1 cellular context compared by ENCODE assay signal in the genomic region with DNA sequence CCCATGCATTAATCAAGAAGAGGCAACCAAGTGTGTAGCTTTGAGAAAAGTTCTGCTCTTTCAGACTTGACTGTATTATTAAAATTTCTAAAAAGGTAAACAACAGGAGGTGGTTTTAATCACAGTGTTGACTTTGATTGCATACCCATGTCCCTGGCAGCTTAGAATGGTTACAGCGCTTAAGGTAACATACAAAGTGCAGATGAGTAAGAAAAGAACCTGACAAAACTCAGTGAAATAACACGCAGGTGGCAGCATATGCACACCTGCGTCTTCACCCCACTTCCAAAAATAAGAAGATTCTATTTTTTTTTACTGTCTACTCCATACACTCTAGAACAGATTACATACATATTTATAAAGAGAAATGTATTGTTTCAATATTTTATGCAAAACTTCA.
TF ChIP-seq lines count a peak whose summit lies in the region.

No MANE protein-coding gene starts in this region.

TF ChIP-seq in IMR-90, 13 proteins besides CTCF, POLR2A, EP300 and RAD21:
- TF ChIP-seq MAZ (IDR thresholded peaks at IDR 0.05; ENCODE audit: borderline replicate concordance, low read depth, low read length) (no peak), SMC3 (IDR thresholded peaks at IDR 0.05; ENCODE audit: low read depth, low read length) (no peak), CHD1 (IDR thresholded peaks at IDR 0.05; ENCODE audit: low read depth, low read length) (no peak), RFX5 (IDR thresholded peaks at IDR 0.05; ENCODE audit: low read depth, low read length) (no peak), BHLHE40 (IDR thresholded peaks at IDR 0.05; ENCODE audit: low read depth, low read length) (no peak), RCOR1 (IDR thresholded peaks at IDR 0.05; ENCODE audit: insufficient replicate concordance, low read length) (no peak), MXI1 (IDR thresholded peaks at IDR 0.05; ENCODE audit: borderline replicate concordance, low read depth, low read length) (no peak), FOS (IDR thresholded peaks at IDR 0.05; ENCODE audit: low read depth, low read length) (no peak), NFE2L2 (IDR thresholded peaks at IDR 0.05; ENCODE audit: low read depth, low read length) (no peak), MAFK (IDR thresholded peaks at IDR 0.05; ENCODE audit: low read depth, low read length) (no peak), CEBPB (IDR thresholded peaks at IDR 0.05; ENCODE audit: low read depth, low read length) (no peak)
- TF ChIP-seq, protein P1, sequence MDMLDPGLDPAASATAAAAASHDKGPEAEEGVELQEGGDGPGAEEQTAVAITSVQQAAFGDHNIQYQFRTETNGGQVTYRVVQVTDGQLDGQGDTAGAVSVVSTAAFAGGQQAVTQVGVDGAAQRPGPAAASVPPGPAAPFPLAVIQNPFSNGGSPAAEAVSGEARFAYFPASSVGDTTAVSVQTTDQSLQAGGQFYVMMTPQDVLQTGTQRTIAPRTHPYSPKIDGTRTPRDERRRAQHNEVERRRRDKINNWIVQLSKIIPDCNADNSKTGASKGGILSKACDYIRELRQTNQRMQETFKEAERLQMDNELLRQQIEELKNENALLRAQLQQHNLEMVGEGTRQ (IDR thresholded peaks at IDR 0.05; ENCODE audit: low read depth, low read length), result no peak
- TF ChIP-seq, protein P2, sequence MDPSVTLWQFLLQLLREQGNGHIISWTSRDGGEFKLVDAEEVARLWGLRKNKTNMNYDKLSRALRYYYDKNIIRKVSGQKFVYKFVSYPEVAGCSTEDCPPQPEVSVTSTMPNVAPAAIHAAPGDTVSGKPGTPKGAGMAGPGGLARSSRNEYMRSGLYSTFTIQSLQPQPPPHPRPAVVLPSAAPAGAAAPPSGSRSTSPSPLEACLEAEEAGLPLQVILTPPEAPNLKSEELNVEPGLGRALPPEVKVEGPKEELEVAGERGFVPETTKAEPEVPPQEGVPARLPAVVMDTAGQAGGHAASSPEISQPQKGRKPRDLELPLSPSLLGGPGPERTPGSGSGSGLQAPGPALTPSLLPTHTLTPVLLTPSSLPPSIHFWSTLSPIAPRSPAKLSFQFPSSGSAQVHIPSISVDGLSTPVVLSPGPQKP (IDR thresholded peaks at IDR 0.05; ENCODE audit: borderline replicate concordance, low read depth, low read length), result no peak
TF ChIP-seq in IMR-90: peak in this region for 0.
